8 cellular contexts compared by ENCODE assay signal in genomic region chr11:8959546-8960166, GRCh38. TPM values are rescaled to one million over a fixed set of nuclear protein-coding genes. Genes with fewer than 3 reads are reported as not detected.
DNase-seq lines count a peak whose midpoint lies in the region; ATAC-seq, FAIRE-seq and TF ChIP-seq lines count a peak whose summit lies in the region.

No MANE protein-coding gene starts in this region.

- H3K4me1 ChIP-seq in left ventricle myocardium inferior (peaks cover 46% of the 10 kb centered on the region), GM23338 (ENCODE audit: insufficient read depth) (peaks cover 6% of the 10 kb centered on the region; the same call in 1 of the 2 replicates), Loucy (ENCODE audit: insufficient read depth, low read length, poor library complexity, severe bottlenecking) (peaks cover 25% of the 10 kb centered on the region)
- H3K4me1 ChIP-seq in naive thymus-derived CD4-positive, alpha-beta T cell (ENCODE audit: control insufficient read depth in 2 of 2, insufficient read depth in 2 of 2, low read length in 2 of 2) = peaks cover 13 to 17% of the 10 kb centered on the region in 2 donors

- H3K9me3 Mint-ChIP-seq in GM23338 = peaks cover 5% of the 10 kb centered on the region; the same call in 2 of the 3 replicates
- no peaks in the 10 kb centered on the region for H3K9me3 Mint-ChIP-seq in naive thymus-derived CD4-positive, alpha-beta T cell

- peaks cover 11% of the 10 kb centered on the region for H3K36me3 Mint-ChIP-seq in GM23338 (ENCODE audit: low read depth)
- H3K36me3 Mint-ChIP-seq in naive thymus-derived CD4-positive, alpha-beta T cell = peaks cover 0 to 15% (median 10%) of the 10 kb centered on the region in 5 donors

- POLR2A ChIA-PET in naive thymus-derived CD4-positive, alpha-beta T cell (lab: Charles Lee) = interaction anchor here (1.0 to 1.4 kb wide), 3 partner anchors 11 to 273 kb away, joined by 3 to 4 read pairs (median 3); partner anchors contain the start of gene AKIP1

- no peak overlapping the region for H2AFZ ChIP-seq in GM23338
- H2AFZ ChIP-seq in Loucy (ENCODE audit: low read length) = no peak overlapping the region
- H2AFZ ChIP-seq in SU-DHL-6 (ENCODE audit: low read depth, low read length, severe bottlenecking) = no peak overlapping the region

- H3K4me3 ChIP-seq in left ventricle myocardium inferior = no peak overlapping the region
- no peak overlapping the region for H3K4me3 ChIP-seq in GM23338
- H3K4me3 ChIP-seq in Loucy (ENCODE audit: low read length, poor library complexity, severe bottlenecking) = no peak overlapping the region
- H3K4me3 ChIP-seq in SU-DHL-6 (ENCODE audit: insufficient read depth, low read length, poor library complexity, severe bottlenecking) = no peak overlapping the region
- no peak overlapping the region for H3K4me3 ChIP-seq in naive thymus-derived CD4-positive, alpha-beta T cell (ENCODE audit: low read length)

- H3K9ac ChIP-seq in Loucy (ENCODE audit: low read depth, low read length, poor library complexity, severe bottlenecking) = no peak overlapping the region
- no peak overlapping the region for H3K9ac ChIP-seq in SU-DHL-6 (ENCODE audit: low read length)

- H3K27me3 ChIP-seq in left ventricle myocardium inferior (ENCODE audit: low read depth) (no peaks in the 10 kb centered on the region), GM23338 (ENCODE audit: insufficient read depth) (no peaks in the 10 kb centered on the region), Loucy (ENCODE audit: insufficient read depth, low read length, poor library complexity, severe bottlenecking) (no peaks in the 10 kb centered on the region), SU-DHL-6 (ENCODE audit: low read length) (no peaks in the 10 kb centered on the region)
- no peaks in the 10 kb centered on the region for H3K27me3 ChIP-seq in naive thymus-derived CD4-positive, alpha-beta T cell (ENCODE audit: control insufficient read depth in 2 of 2, insufficient read depth in 2 of 2, low read length in 2 of 2)

- H3K27ac ChIP-seq in left ventricle myocardium inferior (replicated peaks) (peak overlapping the region; percentile 48), GM23338 (ENCODE audit: low read depth) (peak overlapping the region; percentile 21; the same call in 1 of the 2 replicates), SU-DHL-6 (ENCODE audit: low read depth, low read length) (no peak overlapping the region)
- no peak overlapping the region for H3K27ac ChIP-seq in naive thymus-derived CD4-positive, alpha-beta T cell (ENCODE audit: low read depth, low read length)

- DNase-seq in left ventricle myocardium inferior (no peak), Right ventricle myocardium superior (no peak), GM23338 (ENCODE audit: low spot score) (peak; percentile 91), T-helper 9 cell (no peak)
- peak in 6 of 9 donors; percentile 7 to 34 (median 25) for DNase-seq in naive thymus-derived CD4-positive, alpha-beta T cell

- H3K9me3 ChIP-seq in left ventricle myocardium inferior (replicated peaks) = no peaks in the 10 kb centered on the region
- no peaks in the 10 kb centered on the region for H3K9me3 ChIP-seq in Loucy (ENCODE audit: insufficient read depth, low read depth, low read length)
- no peaks in the 10 kb centered on the region for H3K9me3 ChIP-seq in SU-DHL-6 (ENCODE audit: insufficient read depth, low read length)
- H3K9me3 ChIP-seq in naive thymus-derived CD4-positive, alpha-beta T cell (ENCODE audit: control insufficient read depth in 2 of 3, low read length in 3 of 3) = no peaks in the 10 kb centered on the region

- ATAC-seq in Right ventricle myocardium superior (ENCODE audit: poor library complexity) (no peak), GM23338 (peak; percentile 19)
- ATAC-seq in naive thymus-derived CD4-positive, alpha-beta T cell = peak; percentile 28

- no peak overlapping the region for H3K27ac Mint-ChIP-seq in GM23338
- H3K27ac Mint-ChIP-seq in naive thymus-derived CD4-positive, alpha-beta T cell = peak overlapping the region in 2 of 9 donors; percentile 23 to 58

- no peaks in the 10 kb centered on the region for H3K27me3 Mint-ChIP-seq in GM23338 (ENCODE audit: insufficient read depth, low read depth, poor library complexity)
- H3K27me3 Mint-ChIP-seq in naive thymus-derived CD4-positive, alpha-beta T cell = no peaks in the 10 kb centered on the region

- CTCF ChIA-PET in naive thymus-derived CD4-positive, alpha-beta T cell (lab: Charles Lee) = interaction anchor here (0.6 to 3.7 kb wide), 8 partner anchors 10 to 392 kb away, joined by 3 to 31 read pairs (median 4); no protein-coding TSS in a partner anchor

- H3K79me2 ChIP-seq in GM23338 (replicated peaks; ENCODE audit: insufficient read depth) (peaks cover 23% of the 10 kb centered on the region), Loucy (ENCODE audit: insufficient read depth, low read length) (peaks cover 41% of the 10 kb centered on the region), SU-DHL-6 (ENCODE audit: insufficient read depth, low read length) (peaks cover 75% of the 10 kb centered on the region)

- H4K20me1 ChIP-seq in GM23338 (replicated peaks; ENCODE audit: insufficient read depth) = peaks cover 5% of the 10 kb centered on the region
- peaks cover 32% of the 10 kb centered on the region for H4K20me1 ChIP-seq in Loucy (ENCODE audit: insufficient read depth, low read length, poor library complexity, severe bottlenecking)
- H4K20me1 ChIP-seq in SU-DHL-6 (ENCODE audit: low read depth, low read length) = no peaks in the 10 kb centered on the region; the same call in 1 of the 2 replicates

- intact Hi-C loops in left ventricle myocardium inferior (cut with micrococcal nuclease) (loop anchor here (5.0 kb wide), 1 partner anchor 272 kb away; no protein-coding TSS in a partner anchor), Right ventricle myocardium superior (cut with DNase I) (loop anchor here (10.0 kb wide), 1 partner anchor 145 kb away; a partner anchor contains a TSS)
- intact Hi-C loops in naive thymus-derived CD4-positive, alpha-beta T cell (cut with micrococcal nuclease) = loop anchor here (1.0 to 5.0 kb wide), 6 partner anchors 45 to 1498 kb away; partner anchors contain the start of genes AMPD3 (in 1 of the 2) and EIF3F (in 1 of the 2)

- H3K9me2 ChIP-seq in GM23338 (ENCODE audit: insufficient read depth) (no peaks in the 10 kb centered on the region), Loucy (replicated peaks; ENCODE audit: low read depth, low read length) (no peaks in the 10 kb centered on the region), SU-DHL-6 (replicated peaks; ENCODE audit: insufficient read depth, low read length) (no peaks in the 10 kb centered on the region)

- H3K36me3 ChIP-seq in left ventricle myocardium inferior = peaks cover 18% of the 10 kb centered on the region
- no peaks in the 10 kb centered on the region for H3K36me3 ChIP-seq in GM23338 (ENCODE audit: insufficient read depth)
- peaks cover 12% of the 10 kb centered on the region for H3K36me3 ChIP-seq in Loucy (ENCODE audit: insufficient read depth, low read length)
- peaks cover 4% of the 10 kb centered on the region; the same call in 1 of the 2 replicates for H3K36me3 ChIP-seq in SU-DHL-6 (ENCODE audit: low read length)
- peaks cover 0 to 22% (median 0%) of the 10 kb centered on the region in 3 experiments for H3K36me3 ChIP-seq in naive thymus-derived CD4-positive, alpha-beta T cell (ENCODE audit: control insufficient read depth in 2 of 3, insufficient read depth in 3 of 3, low read length in 3 of 3)

- FAIRE-seq in endometrium (lab: Jason Lieb, UNC) = peak; percentile 79

- H3K4me3 Mint-ChIP-seq in GM23338 = no peak overlapping the region
- H3K4me3 Mint-ChIP-seq in naive thymus-derived CD4-positive, alpha-beta T cell = no peak overlapping the region

- TF ChIP-seq CTCF in left ventricle myocardium inferior (IDR thresholded peaks at IDR 0.05; ENCODE audit: borderline replicate concordance) (peak; percentile 66), GM23338 (conservative IDR thresholded peaks at IDR 0.05; ENCODE audit: low read depth in 2 of 2) (peak; percentile 80 to 85), Loucy (conservative IDR thresholded peaks at IDR 0.05; ENCODE audit: low read length) (peak; percentile 75), SU-DHL-6 (IDR thresholded peaks at IDR 0.05; ENCODE audit: insufficient read depth, low read length, poor library complexity, severe bottlenecking) (peak; percentile 63)

- peaks cover 6% of the 10 kb centered on the region for H3K4me1 Mint-ChIP-seq in GM23338
- peaks cover 22 to 45% (median 39%) of the 10 kb centered on the region in 7 donors for H3K4me1 Mint-ChIP-seq in naive thymus-derived CD4-positive, alpha-beta T cell

- H3K4me2 ChIP-seq in GM23338 (no peak overlapping the region), Loucy (ENCODE audit: low read depth, low read length, poor library complexity, severe bottlenecking) (peak overlapping the region; percentile 43), SU-DHL-6 (ENCODE audit: low read depth, low read length, poor library complexity, severe bottlenecking) (no peak overlapping the region)

- peaks cover 7% of the 10 kb centered on the region for H3F3A ChIP-seq in GM23338 (replicated peaks; ENCODE audit: low read depth)
- H3F3A ChIP-seq in Loucy (ENCODE audit: low read depth) = no peaks in the 10 kb centered on the region
- H3F3A ChIP-seq in SU-DHL-6 (ENCODE audit: insufficient read depth) = peaks cover 3% of the 10 kb centered on the region; the same call in 1 of the 2 replicates

RNA-seq across cellular contexts. Expression of gene TMEM9B, which starts 4.6 kb away (rescaled TPM):
- total RNA-seq in left ventricle myocardium inferior = 51.1 TPM
- total RNA-seq in Right ventricle myocardium superior = 39.7 TPM
- 9.7 and 10.4 TPM in 2 replicates for total RNA-seq in GM23338 (2014; rRNA removed; shearing (Covaris generic))
- polyA plus RNA-seq in GM23338 (2016; fragmentation: Nextera tagmentation; extraction: Ambion mirVana) = 10.2 and 12.9 TPM in 2 replicates
- total RNA-seq in naive thymus-derived CD4-positive, alpha-beta T cell = 10 to 100 TPM; 16.2 to 33.6 (median 30.6) TPM
- polyA plus RNA-seq in naive thymus-derived CD4-positive, alpha-beta T cell = 10 to 100 TPM; 62.1 to 83.0 TPM

RNA-seq across cellular contexts. Expression of gene ASCL3, which starts 16.8 kb away (rescaled TPM):
- total RNA-seq in left ventricle myocardium inferior (not detected), Right ventricle myocardium superior (not detected)
- not detected in 2 replicates for total RNA-seq in GM23338 (2014; rRNA removed; shearing (Covaris generic))
- polyA plus RNA-seq in GM23338 (2016; fragmentation: Nextera tagmentation; extraction: Ambion mirVana) = not detected in 2 replicates
- total RNA-seq in naive thymus-derived CD4-positive, alpha-beta T cell = not detected
- polyA plus RNA-seq in naive thymus-derived CD4-positive, alpha-beta T cell = not detected

RNA-seq across cellular contexts. Expression of gene C11orf16, which starts 26.9 kb away (rescaled TPM):
- total RNA-seq in left ventricle myocardium inferior (not detected), Right ventricle myocardium superior (not detected)
- not detected in 2 replicates for total RNA-seq in GM23338 (2014; rRNA removed; shearing (Covaris generic))
- polyA plus RNA-seq in GM23338 (2016; fragmentation: Nextera tagmentation; extraction: Ambion mirVana) = 0.31 TPM in 1 of 2 replicates, not detected in the other
- not detected for total RNA-seq in naive thymus-derived CD4-positive, alpha-beta T cell
- not detected for polyA plus RNA-seq in naive thymus-derived CD4-positive, alpha-beta T cell

RNA-seq across cellular contexts. Expression of gene NRIP3, which starts 44.1 kb away (rescaled TPM):
- total RNA-seq in left ventricle myocardium inferior (1.9 TPM), Right ventricle myocardium superior (1.0 TPM)
- total RNA-seq in GM23338 (2014; rRNA removed; shearing (Covaris generic)) = 7.9 and 8.0 TPM in 2 replicates
- 3.0 and 3.2 TPM in 2 replicates for polyA plus RNA-seq in GM23338 (2016; fragmentation: Nextera tagmentation; extraction: Ambion mirVana)
- 10 to 100 TPM in 1 of 5 experiments, 1 to 10 TPM in 2, under 1 TPM in 2; 0.59 to 11.0 (median 3.4) TPM for total RNA-seq in naive thymus-derived CD4-positive, alpha-beta T cell
- polyA plus RNA-seq in naive thymus-derived CD4-positive, alpha-beta T cell = under 1 TPM in 1 of 2 donors, not detected in 1; 0.13 TPM

RNA-seq across cellular contexts. Expression of gene AKIP1, which starts 48.7 kb away (rescaled TPM):
- total RNA-seq in left ventricle myocardium inferior (30.1 TPM), Right ventricle myocardium superior (26.8 TPM)
- total RNA-seq in GM23338 (2014; rRNA removed; shearing (Covaris generic)) = 14.0 and 16.7 TPM in 2 replicates
- 11.1 and 11.2 TPM in 2 replicates for polyA plus RNA-seq in GM23338 (2016; fragmentation: Nextera tagmentation; extraction: Ambion mirVana)
- 10 to 100 TPM in 3 of 5 experiments, 1 to 10 TPM in 2; 5.6 to 20.9 (median 11.2) TPM for total RNA-seq in naive thymus-derived CD4-positive, alpha-beta T cell
- polyA plus RNA-seq in naive thymus-derived CD4-positive, alpha-beta T cell = 1 to 10 TPM; 8.1 to 9.9 TPM

Comparison
In these comparisons a context has a peak if more than half of its experiments do, and no peak if none do; other contexts are left out.
1. DNase-seq: peak in GM23338 (single experiment) and naive thymus-derived CD4-positive, alpha-beta T cell (6 of 9); none in left ventricle myocardium inferior (single experiment), Right ventricle myocardium superior (single experiment) and T-helper 9 cell (single experiment).
2. H3K27ac ChIP-seq: peak in left ventricle myocardium inferior (single experiment) and GM23338 (single experiment); none in SU-DHL-6 (single experiment) and naive thymus-derived CD4-positive, alpha-beta T cell (single experiment).
3. Peak in every context shown above with its lines, with median percentiles within 50 percentile points of each other: CTCF ChIP-seq.